ENCODE assay signal across 16 cellular contexts in the genomic region with DNA sequence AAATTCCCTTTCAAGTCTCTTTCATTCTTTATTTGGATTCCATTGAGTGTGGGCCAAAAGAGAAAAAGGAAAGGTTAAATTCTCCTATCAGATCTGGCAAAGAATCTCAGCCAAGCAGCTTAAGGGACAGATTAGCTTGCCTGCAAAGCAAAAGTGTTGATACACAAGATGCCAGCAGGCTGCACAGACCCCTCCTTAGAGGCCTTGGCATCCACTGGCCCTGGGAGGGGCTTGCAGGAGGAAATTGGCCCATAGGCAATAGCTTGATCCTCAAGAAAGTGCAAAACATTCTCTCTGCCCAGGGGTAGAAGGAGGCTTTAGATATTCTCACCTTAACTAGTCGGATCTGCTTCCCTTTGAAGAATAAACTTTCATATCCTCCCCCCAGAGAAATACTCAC.
"Had no signal": no experiment of that assay in that cellular context is flagged by ENCODE, and none has a peak within 500 bp of the region (broad histone marks: within the 10 kb centered on the region; RNA-seq: fewer than 3 reads in every experiment).

No MANE protein-coding gene starts in this region.

- H3K27me3 Mint-ChIP-seq: activated CD4-positive, alpha-beta T cell treated with anti-CD3 and anti-CD28 coated beads, Interleukin-2, amount 10 ng/mL, durations not matched to agents 7 days and 5 days had no signal

- H3K4me3 ChIP-seq: cardiac muscle cell, lung, tibial artery, uterus had no signal

- H3K27me3 ChIP-seq: cardiac muscle cell, foreskin keratinocyte, tibial artery, uterus had no signal

- H3K27ac Mint-ChIP-seq: activated CD4-positive, alpha-beta T cell treated with anti-CD3 and anti-CD28 coated beads, Interleukin-2, amount 10 ng/mL, durations not matched to agents 7 days and 5 days; activated naive CD8-positive, alpha-beta T cell treated with anti-CD3 and anti-CD28 coated beads for 36 hours; immature natural killer cell; mesothelial cell of epicardium; stimulated activated effector memory CD8-positive, alpha-beta T cell treated with anti-CD3 and anti-CD28 coated beads, Interleukin-12 subunit alpha, Interleukin-12 subunit beta, amount 100 ng/mL, for 72 hours had no signal

- H3K4me1 Mint-ChIP-seq: activated CD4-positive, alpha-beta T cell treated with anti-CD3 and anti-CD28 coated beads, Interleukin-2, amount 10 ng/mL, durations not matched to agents 7 days and 5 days; immature natural killer cell; mesothelial cell of epicardium; neural crest cell; stimulated activated effector memory CD8-positive, alpha-beta T cell treated with anti-CD3 and anti-CD28 coated beads, Interleukin-12 subunit alpha, Interleukin-12 subunit beta, amount 100 ng/mL, for 72 hours had no signal

- H3K4me3 Mint-ChIP-seq: activated CD4-positive, alpha-beta T cell treated with anti-CD3 and anti-CD28 coated beads, Interleukin-2, amount 10 ng/mL, durations not matched to agents 7 days and 5 days; activated naive CD8-positive, alpha-beta T cell treated with anti-CD3 and anti-CD28 coated beads for 36 hours; immature natural killer cell; mesothelial cell of epicardium; neural crest cell; stimulated activated effector memory CD8-positive, alpha-beta T cell treated with anti-CD3 and anti-CD28 coated beads, Interleukin-12 subunit alpha, Interleukin-12 subunit beta, amount 100 ng/mL, for 72 hours had no signal

- ATAC-seq: stimulated activated effector memory CD8-positive, alpha-beta T cell treated with anti-CD3 and anti-CD28 coated beads, Interleukin-12 subunit alpha, Interleukin-12 subunit beta, amount 100 ng/mL, for 72 hours had no signal

- H3K36me3 ChIP-seq: cardiac muscle cell, tibial artery, uterus had no signal

- H3K36me3 Mint-ChIP-seq: activated naive CD8-positive, alpha-beta T cell treated with anti-CD3 and anti-CD28 coated beads for 36 hours; mesothelial cell of epicardium; stimulated activated effector memory CD8-positive, alpha-beta T cell treated with anti-CD3 and anti-CD28 coated beads, Interleukin-12 subunit alpha, Interleukin-12 subunit beta, amount 100 ng/mL, for 72 hours had no signal

- DNase-seq: activated CD4-positive, alpha-beta T cell treated with anti-CD3 and anti-CD28 coated beads, Interleukin-2, amount 10 ng/mL, durations not matched to agents 7 days and 5 days; activated CD8-positive, alpha-beta memory T cell treated with anti-CD3 and anti-CD28 coated beads, Interleukin-2, amount 50 U/mL, for 48 hours; activated naive CD8-positive, alpha-beta T cell treated with anti-CD3 and anti-CD28 coated beads for 36 hours; anterior cingulate cortex; foreskin keratinocyte; head of caudate nucleus; immature natural killer cell; stimulated activated CD4-positive, alpha-beta T cell treated with anti-CD3 and anti-CD28 coated beads, Interleukin-12 subunit alpha, Interleukin-12 subunit beta, amount 100 ng/mL, for 4 hours; stimulated activated CD4-positive, alpha-beta T cell treated with anti-CD3 and anti-CD28 coated beads, Interleukin-2, amount 100 ng/mL, for 24 hours; tibial artery; uterus had no signal

- H3K9me3 ChIP-seq: tibial artery, uterus had no signal

- H3K9me3 Mint-ChIP-seq: activated CD4-positive, alpha-beta T cell treated with anti-CD3 and anti-CD28 coated beads, Interleukin-2, amount 10 ng/mL, durations not matched to agents 7 days and 5 days; activated naive CD8-positive, alpha-beta T cell treated with anti-CD3 and anti-CD28 coated beads for 36 hours; mesothelial cell of epicardium; neural crest cell; stimulated activated effector memory CD8-positive, alpha-beta T cell treated with anti-CD3 and anti-CD28 coated beads, Interleukin-12 subunit alpha, Interleukin-12 subunit beta, amount 100 ng/mL, for 72 hours had no signal

- H3K27ac ChIP-seq: cardiac muscle cell, foreskin keratinocyte, tibial artery, uterus had no signal
